ENCODE assay signal across 21 cellular contexts in genomic region chr2:120383631-120384477, GRCh38. TPM values are rescaled to one million over a fixed set of nuclear protein-coding genes. Genes with fewer than 3 reads are reported as not detected.
DNase-seq lines count a peak whose midpoint lies in the region; ATAC-seq, FAIRE-seq and TF ChIP-seq lines count a peak whose summit lies in the region.
"Had no signal": no experiment of that assay in that cellular context is flagged by ENCODE, and none has a peak within 500 bp of the region (broad histone marks: within the 10 kb centered on the region; RNA-seq: fewer than 3 reads in every experiment).

No MANE protein-coding gene starts in this region.

- DNase-seq in CD14-positive monocyte (ENCODE audit: low spot score) (peak; percentile 19), chondrocyte (ENCODE audit: low spot score) (peak; percentile 55), HepG2 (ENCODE audit: low spot score) (no peak), sigmoid colon (peak; percentile 27), esophagus muscularis mucosa (ENCODE audit: extremely low spot score) (no peak), BE2C (no peak)
- DNase-seq: CD4-positive, alpha-beta T cell; COR-L47; DND-41; GOT3; KG1; NCI-H1092 treated with DMSO at 0.1 percent for 48 hours; NCI-H1436 treated with DMSO at 0.1 percent for 48 hours; NCI-H2029; NCI-H2227 treated with DMSO at 0.1 percent for 48 hours; NCI-H510A treated with DMSO at 0.1 percent for 48 hours; NCI-H748 treated with DMSO at 0.1 percent for 48 hours had no signal

- TF ChIP-seq CTCF in CD14-positive monocyte (IDR thresholded peaks at IDR 0.05) (no peak), chondrocyte (IDR thresholded peaks at IDR 0.05) (no peak), HepG2 (CRISPR knock-in tag; IDR thresholded peaks at IDR 0.05) (no peak), sigmoid colon (IDR thresholded peaks at IDR 0.05) (no peak), esophagus muscularis mucosa (IDR thresholded peaks at IDR 0.05) (no peak), BE2C (IDR thresholded peaks at IDR 0.05; ENCODE audit: low read depth, low read length) (no peak)

- H3K36me3 ChIP-seq in HepG2 (replicated peaks in 1 of 2; ENCODE audit: control insufficient read depth in 1 of 2, insufficient read depth in 2 of 2, low read length in 2 of 2) (no peaks in the 10 kb centered on the region), sigmoid colon (no peaks in the 10 kb centered on the region), esophagus muscularis mucosa (no peaks in the 10 kb centered on the region), BE2C (no peaks in the 10 kb centered on the region)
- H3K36me3 ChIP-seq: Peyer's patch, SJSA1 had no signal

- no peak overlapping the region for H3K27ac Mint-ChIP-seq in CD14-positive monocyte
- no peak overlapping the region for H3K27ac Mint-ChIP-seq in chondrocyte (ENCODE audit: unreplicated experiment)
- H3K27ac Mint-ChIP-seq: CD4-positive, alpha-beta T cell had no signal

- H3K9me3 Mint-ChIP-seq in CD14-positive monocyte (peaks cover 0 to 2% (median 0%) of the 10 kb centered on the region in 7 donors), chondrocyte (ENCODE audit: low read depth) (no peaks in the 10 kb centered on the region)
- H3K9me3 Mint-ChIP-seq: CD4-positive, alpha-beta T cell had no signal

- no peak for TF ChIP-seq RAD21 in HepG2 (CRISPR knock-in tag; IDR thresholded peaks at IDR 0.05)

- 39% methylated on average over 10 of the region's 13 CpGs for WGBS in HepG2 (ENCODE audit: low lambda C conversion rate)
- 90 to 92% methylated on average over 13 of the region's 13 CpGs for WGBS in sigmoid colon, 2 donors
- WGBS in esophagus muscularis mucosa, result no CpG with 5 or more reads among the region's 13 CpGs

- no peak overlapping the region for H2AFZ ChIP-seq in HepG2 (ENCODE audit: low read length)

- H3K79me2 ChIP-seq in HepG2 (ENCODE audit: insufficient read depth, low read length), result no peaks in the 10 kb centered on the region

- ATAC-seq in HepG2, result peak; percentile 39
- no peak for ATAC-seq in GM21515 (IDR thresholded peaks at IDR 0.05; ENCODE audit: unreplicated experiment)

- H3K36me3 Mint-ChIP-seq in CD14-positive monocyte (no peaks in the 10 kb centered on the region), chondrocyte (ENCODE audit: low read depth) (no peaks in the 10 kb centered on the region)

- intact Hi-C loops in CD14-positive monocyte (cut with micrococcal nuclease) (no loop called here), HepG2 (cut with micrococcal nuclease; ENCODE audit: unreplicated experiment) (no loop called here), sigmoid colon (cut with DNase I) (no loop called here), esophagus muscularis mucosa (cut with DNase I) (no loop called here)

- H3K27me3 Mint-ChIP-seq in CD14-positive monocyte (ENCODE audit: low read depth in 3 of 3) (peaks cover 0 to 4% (median 2%) of the 10 kb centered on the region in 3 donors), chondrocyte (ENCODE audit: low read depth) (peaks cover 21% of the 10 kb centered on the region)

- no peak overlapping the region for H3K4me3 ChIP-seq in HepG2 (replicated peaks in 1 of 3; ENCODE audit: insufficient read depth in 1 of 3, low read depth in 2 of 3, low read length in 3 of 3)
- H3K4me3 ChIP-seq in sigmoid colon, result no peak overlapping the region
- no peak overlapping the region for H3K4me3 ChIP-seq in esophagus muscularis mucosa
- H3K4me3 ChIP-seq in BE2C (ENCODE audit: low read depth, low read length), result no peak overlapping the region
- H3K4me3 ChIP-seq: GM12878, Peyer's patch, SJSA1 had no signal

- FAIRE-seq in HepG2 (lab: Jason Lieb, UNC), result no peak
- FAIRE-seq: GM12878 had no signal

- H3K4me3 Mint-ChIP-seq in CD14-positive monocyte (no peak overlapping the region), chondrocyte (ENCODE audit: unreplicated experiment) (no peak overlapping the region)
- H3K4me3 Mint-ChIP-seq: CD4-positive, alpha-beta T cell had no signal

- H4K20me1 ChIP-seq in HepG2 (ENCODE audit: insufficient read depth, low read length), result peaks cover 2% of the 10 kb centered on the region; the same call in 1 of the 2 replicates

- POLR2A ChIA-PET in HepG2 (lab: Yijun Ruan, JAX), result interaction anchor here (1.3 to 2.1 kb wide), 3 partner anchors 12 to 82 kb away, joined by 5 to 10 read pairs (median 9); no protein-coding TSS in a partner anchor

- TF ChIP-seq EP300 in HepG2 (IDR thresholded peaks at IDR 0.05; ENCODE audit: low read depth in 2 of 2, low read length in 2 of 2) (no peak), HepG2 (CRISPR knock-in tag; IDR thresholded peaks at IDR 0.05; ENCODE audit: borderline replicate concordance) (no peak), sigmoid colon (IDR thresholded peaks at IDR 0.05) (no peak), esophagus muscularis mucosa (IDR thresholded peaks at IDR 0.05) (no peak)

- no peak overlapping the region for H3K4me2 ChIP-seq in HepG2 (ENCODE audit: low read depth, low read length)

- H3K9ac ChIP-seq in HepG2 (ENCODE audit: insufficient read depth, low read depth, low read length), result no peak overlapping the region

- H3K4me1 ChIP-seq in HepG2 (ENCODE audit: insufficient read depth, low read length) (peaks cover 20% of the 10 kb centered on the region), sigmoid colon (no peaks in the 10 kb centered on the region), esophagus muscularis mucosa (no peaks in the 10 kb centered on the region), BE2C (no peaks in the 10 kb centered on the region)
- H3K4me1 ChIP-seq: Peyer's patch, SJSA1 had no signal

- CTCF ChIA-PET in HepG2 (lab: Yijun Ruan, JAX; ENCODE audit: low intra/inter-chr PET ratio, low total read pairs), result no interaction called here

- H3K27ac ChIP-seq in HepG2 (ENCODE audit: extremely low read length, insufficient read depth, low read length) (no peak overlapping the region), sigmoid colon (no peak overlapping the region), esophagus muscularis mucosa (replicated peaks in 1 of 4) (no peak overlapping the region)
- H3K27ac ChIP-seq: Peyer's patch, SJSA1 had no signal

- H3K4me1 Mint-ChIP-seq in CD14-positive monocyte, result no peaks in the 10 kb centered on the region
- no peaks in the 10 kb centered on the region for H3K4me1 Mint-ChIP-seq in chondrocyte (ENCODE audit: low read depth)

- no TSS peak for BruUV-seq in HepG2 (replicated peaks; lab: Mats Ljungman, UMichigan)

- H3K9me3 ChIP-seq in HepG2 (ENCODE audit: low read length), result no peaks in the 10 kb centered on the region
- no peaks in the 10 kb centered on the region for H3K9me3 ChIP-seq in sigmoid colon
- H3K9me3 ChIP-seq in esophagus muscularis mucosa, result no peaks in the 10 kb centered on the region
- no peaks in the 10 kb centered on the region for H3K9me3 ChIP-seq in BE2C
- H3K9me3 ChIP-seq: Peyer's patch, SJSA1 had no signal

- H3K27me3 ChIP-seq in HepG2 (ENCODE audit: control insufficient read depth in 1 of 2, insufficient read depth in 2 of 2, low read length in 2 of 2), result peaks cover 4 to 13% of the 10 kb centered on the region in 2 experiments; a peak in 3 of 5 replicates
- peaks cover 0 to 7% (median 0%) of the 10 kb centered on the region in 3 donors for H3K27me3 ChIP-seq in sigmoid colon
- peaks cover 0 to 10% (median 0%) of the 10 kb centered on the region in 4 donors for H3K27me3 ChIP-seq in esophagus muscularis mucosa
- H3K27me3 ChIP-seq in BE2C, result no peaks in the 10 kb centered on the region
- H3K27me3 ChIP-seq: Peyer's patch had no signal

- TF ChIP-seq POLR2A in HepG2 (IDR thresholded peaks at IDR 0.05; ENCODE audit: insufficient read depth in 1 of 2, low read depth in 2 of 2, low read length in 2 of 2) (no peak), sigmoid colon (IDR thresholded peaks at IDR 0.05) (no peak), esophagus muscularis mucosa (IDR thresholded peaks at IDR 0.05; ENCODE audit: low read depth) (no peak)

- in situ Hi-C loops in HepG2 (cut with HindIII; ENCODE audit: extremely low pct_ligation_motif_present, low pct_unique_long_range_greater_than_20kb), result no loop called here

TF ChIP-seq in HepG2, 621 proteins besides CTCF, POLR2A, EP300 and RAD21 (continues in another document):
- TF ChIP-seq FOXC1 (CRISPR knock-in tag; IDR thresholded peaks at IDR 0.05; ENCODE audit: borderline replicate concordance) (no peak), RXRA (CRISPR knock-in tag; IDR thresholded peaks at IDR 0.05) (no peak), HNRNPUL1 (IDR thresholded peaks at IDR 0.05; ENCODE audit: low read depth, low read length) (no peak)

RNA-seq across cellular contexts. Expression of gene INHBB, which starts 37.9 kb away (rescaled TPM):
- polyA plus RNA-seq in CD14-positive monocyte, result not detected
- 0.58 to 1.3 TPM (median 0.90 TPM) in 3 replicates for total RNA-seq in chondrocyte
- 0.17 and 0.20 TPM in 2 replicates for total RNA-seq in HepG2 (2016; rRNA removed; fragmentation: Illumina TruSeq; extraction: Trizol)
- total RNA-seq in HepG2 (2016; cell fraction: cytosol; rRNA removed; fragmentation: Illumina TruSeq; extraction: Trizol; ENCODE audit: low read depth), result not detected in 2 replicates
- 0.09 and 0.19 TPM in 2 replicates for total RNA-seq in HepG2 (2016; cell fraction: insoluble cytoplasmic fraction; rRNA removed; fragmentation: Illumina TruSeq; extraction: Trizol)
- total RNA-seq in HepG2 (2016; cell fraction: membrane; rRNA removed; fragmentation: Illumina TruSeq; extraction: Trizol), result 0.09 and 0.10 TPM in 2 replicates
- total RNA-seq in HepG2 (2016; cell fraction: nucleus; rRNA removed; fragmentation: Illumina TruSeq; extraction: Trizol), result 0.40 and 0.47 TPM in 2 replicates
- polyA plus RNA-seq in HepG2 (2011; rRNA removed), result 1.7 and 2.4 TPM in 2 replicates
- polyA plus RNA-seq in HepG2 (2011; cell fraction: cytosol; rRNA removed), result 2.2 and 2.3 TPM in 2 replicates
- polyA plus RNA-seq in HepG2 (2011; cell fraction: nucleus; rRNA removed), result 2.0 and 2.4 TPM in 2 replicates
- 0.34 and 0.88 TPM in 2 replicates for polyA plus RNA-seq in HepG2 (2012)
- polyA plus RNA-seq in HepG2 (2016; cell fraction: cytosol; fragmentation: Illumina TruSeq; extraction: Trizol; ENCODE audit: low read depth), result 0.05 TPM in 1 of 2 replicates, not detected in the other
- 0.10 and 0.17 TPM in 2 replicates for polyA plus RNA-seq in HepG2 (2016; cell fraction: insoluble cytoplasmic fraction; fragmentation: Illumina TruSeq; extraction: Trizol; ENCODE audit: low read depth)
- 0.06 TPM in 2 replicates for polyA plus RNA-seq in HepG2 (2016; cell fraction: membrane; fragmentation: Illumina TruSeq; extraction: Trizol; ENCODE audit: low read depth)
- 0.37 and 0.68 TPM in 2 replicates for polyA plus RNA-seq in HepG2 (2016; cell fraction: nucleus; fragmentation: Illumina TruSeq; extraction: Trizol; ENCODE audit: insufficient read depth, low read depth)
- polyA minus RNA-seq in HepG2 (2011; rRNA and poly(A)+ RNA removed; ENCODE audit: low replicate concordance), result 4.0 TPM in 1 of 2 replicates, not detected in the other
- polyA minus RNA-seq in HepG2 (2011; cell fraction: cytosol; rRNA and poly(A)+ RNA removed), result 2.7 TPM in 2 replicates
- polyA minus RNA-seq in HepG2 (2011; cell fraction: nucleus; rRNA and poly(A)+ RNA removed), result 0.90 and 1.1 TPM in 2 replicates
- total RNA-seq in sigmoid colon, result 1 to 10 TPM in 3 of 4 donors, under 1 TPM in 1; 0.99 to 1.8 (median 1.2) TPM
- 1 to 10 TPM in 1 of 3 donors, under 1 TPM in 1, not detected in 1; 0.60 to 1.4 TPM for polyA plus RNA-seq in sigmoid colon
- 10 to 100 TPM in 1 of 4 donors, 1 to 10 TPM in 3; 1.2 to 13.9 (median 7.2) TPM for total RNA-seq in esophagus muscularis mucosa
- not detected for polyA plus RNA-seq in BE2C (2012; ENCODE audit: insufficient read depth, insufficient read length, low read depth)
- total RNA-seq: CD4-positive, alpha-beta T cell had no signal
- polyA plus RNA-seq: GM12878 had no signal

Comparison
In these comparisons a context has a peak if more than half of its experiments do, and no peak if none do; other contexts are left out.
1. DNase-seq: peak in CD14-positive monocyte (single experiment), chondrocyte (single experiment) and sigmoid colon (single experiment); none in HepG2 (single experiment), esophagus muscularis mucosa (single experiment) and BE2C (single experiment).